In genomic region chr19:46623915-46624502, GRCh38 we compare ENCODE assay signal across 11 cellular contexts. TPM values are rescaled to one million over a fixed set of nuclear protein-coding genes. Genes with fewer than 3 reads are reported as not detected.
DNase-seq lines count a peak whose midpoint lies in the region; ATAC-seq and TF ChIP-seq lines count a peak whose summit lies in the region.
"Had no signal": no experiment of that assay in that cellular context is flagged by ENCODE, and none has a peak within 500 bp of the region (broad histone marks: within the 10 kb centered on the region; RNA-seq: fewer than 3 reads in every experiment).

No MANE protein-coding gene starts in this region.

- no peak overlapping the region for H3K9ac ChIP-seq in subcutaneous abdominal adipose tissue (ENCODE audit: low read length in 5 of 5)

- peak overlapping the region; percentile 73 for H3K4me3 Mint-ChIP-seq in activated CD4-positive, alpha-beta T cell treated with anti-CD3 and anti-CD28 coated beads, Interleukin-2, amount 10 ng/mL, durations not matched to agents 7 days and 5 days
- peak overlapping the region; percentile 76 for H3K4me3 Mint-ChIP-seq in activated CD4-positive, alpha-beta memory T cell treated with anti-CD3 and anti-CD28 coated beads for 36 hours

- H3K9me3 ChIP-seq in hepatocyte (ENCODE audit: low read depth) (no peaks in the 10 kb centered on the region), subcutaneous abdominal adipose tissue (ENCODE audit: control insufficient read depth in 5 of 5, low read length in 5 of 5) (no peaks in the 10 kb centered on the region)

- H3K36me3 Mint-ChIP-seq in activated CD4-positive, alpha-beta T cell treated with anti-CD3 and anti-CD28 coated beads, Interleukin-2, amount 10 ng/mL, durations not matched to agents 7 days and 5 days (ENCODE audit: low read depth) = peaks cover 6% of the 10 kb centered on the region
- H3K36me3 Mint-ChIP-seq in activated CD4-positive, alpha-beta memory T cell treated with anti-CD3 and anti-CD28 coated beads for 36 hours = peaks cover 12% of the 10 kb centered on the region

- H2AFZ ChIP-seq in hepatocyte = no peak overlapping the region

- peaks cover 20% of the 10 kb centered on the region for H3K4me1 ChIP-seq in hepatocyte (ENCODE audit: insufficient read depth)
- peaks cover 5 to 68% (median 53%) of the 10 kb centered on the region in 5 donors for H3K4me1 ChIP-seq in subcutaneous abdominal adipose tissue (ENCODE audit: control insufficient read depth in 5 of 5, insufficient read depth in 5 of 5, low read length in 5 of 5)

- H3K9me3 Mint-ChIP-seq in activated CD4-positive, alpha-beta T cell treated with anti-CD3 and anti-CD28 coated beads, Interleukin-2, amount 10 ng/mL, durations not matched to agents 7 days and 5 days = no peaks in the 10 kb centered on the region
- H3K9me3 Mint-ChIP-seq in activated CD4-positive, alpha-beta memory T cell treated with anti-CD3 and anti-CD28 coated beads for 36 hours = no peaks in the 10 kb centered on the region

- peak overlapping the region; percentile 86 for H3K27ac Mint-ChIP-seq in activated CD4-positive, alpha-beta T cell treated with anti-CD3 and anti-CD28 coated beads, Interleukin-2, amount 10 ng/mL, durations not matched to agents 7 days and 5 days
- peak overlapping the region; percentile 81 for H3K27ac Mint-ChIP-seq in activated CD4-positive, alpha-beta memory T cell treated with anti-CD3 and anti-CD28 coated beads for 36 hours

- no peaks in the 10 kb centered on the region for H3K9me2 ChIP-seq in hepatocyte (replicated peaks; ENCODE audit: insufficient read depth)

- no peak for DNase-seq in activated CD4-positive, alpha-beta T cell treated with anti-CD3 and anti-CD28 coated beads, Interleukin-2, amount 10 ng/mL, durations not matched to agents 7 days and 5 days
- DNase-seq in activated CD4-positive, alpha-beta T cell treated with anti-CD3 and anti-CD28 coated beads for 4 hours = no peak
- no peak for DNase-seq in activated CD4-positive, alpha-beta memory T cell treated with anti-CD3 and anti-CD28 coated beads for 36 hours
- no peak for DNase-seq in hepatocyte (ENCODE audit: low spot score)
- no peak for DNase-seq in DMS79 treated with DMSO at 0.1 percent for 48 hours (lab: John Stamatoyannopoulos, UW)
- DNase-seq in NCI-H187 (lab: John Stamatoyannopoulos, UW) = no peak

- no peaks in the 10 kb centered on the region for H3K79me2 ChIP-seq in hepatocyte

- ATAC-seq in HG03378 (IDR thresholded peaks at IDR 0.05; ENCODE audit: unreplicated experiment) = no peak
- ATAC-seq: Panc1 had no signal

- no peak for TF ChIP-seq CTCF in hepatocyte (IDR thresholded peaks at IDR 0.05; ENCODE audit: poor library complexity)

- no peaks in the 10 kb centered on the region for H3K27me3 Mint-ChIP-seq in activated CD4-positive, alpha-beta T cell treated with anti-CD3 and anti-CD28 coated beads, Interleukin-2, amount 10 ng/mL, durations not matched to agents 7 days and 5 days
- no peaks in the 10 kb centered on the region for H3K27me3 Mint-ChIP-seq in activated CD4-positive, alpha-beta memory T cell treated with anti-CD3 and anti-CD28 coated beads for 36 hours

- no peaks in the 10 kb centered on the region for H4K20me1 ChIP-seq in hepatocyte (ENCODE audit: insufficient read depth, poor library complexity, severe bottlenecking)

- intact Hi-C loops in activated CD4-positive, alpha-beta memory T cell treated with anti-CD3 and anti-CD28 coated beads for 36 hours (cut with micrococcal nuclease) = no loop called here

- peaks cover 66% of the 10 kb centered on the region for H3K4me1 Mint-ChIP-seq in activated CD4-positive, alpha-beta T cell treated with anti-CD3 and anti-CD28 coated beads, Interleukin-2, amount 10 ng/mL, durations not matched to agents 7 days and 5 days
- peaks cover 47% of the 10 kb centered on the region for H3K4me1 Mint-ChIP-seq in activated CD4-positive, alpha-beta memory T cell treated with anti-CD3 and anti-CD28 coated beads for 36 hours (ENCODE audit: low read depth)

- no peaks in the 10 kb centered on the region for H3K27me3 ChIP-seq in hepatocyte
- peaks cover 0 to 9% (median 0%) of the 10 kb centered on the region in 5 donors for H3K27me3 ChIP-seq in subcutaneous abdominal adipose tissue (ENCODE audit: control insufficient read depth in 5 of 5, insufficient read depth in 4 of 5, low read length in 5 of 5)

- peak overlapping the region; percentile 61 for H3K4me2 ChIP-seq in hepatocyte

- H3K27ac ChIP-seq in hepatocyte = peak overlapping the region; percentile 75
- no peak overlapping the region for H3K27ac ChIP-seq in subcutaneous abdominal adipose tissue (ENCODE audit: low read depth, low read length)

- H3K36me3 ChIP-seq in hepatocyte (replicated peaks; ENCODE audit: insufficient read depth, low read depth) = no peaks in the 10 kb centered on the region
- no peaks in the 10 kb centered on the region for H3K36me3 ChIP-seq in subcutaneous abdominal adipose tissue (ENCODE audit: control insufficient read depth in 5 of 5, insufficient read depth in 5 of 5, low read length in 5 of 5)

- WGBS in hepatocyte (ENCODE audit: low lambda C conversion rate, missing lambda C conversion rate) = 96% methylated on average over 24 of the region's 35 CpGs

- POLR2A ChIA-PET in activated CD4-positive, alpha-beta T cell treated with anti-CD3 and anti-CD28 coated beads, Interleukin-2, amount 10 ng/mL, durations not matched to agents 7 days and 5 days (lab: Charles Lee) = interaction anchor here (0.7 kb wide), 1 partner anchor 15 kb away, joined by 3 read pairs; no protein-coding TSS in a partner anchor
- POLR2A ChIA-PET in activated CD4-positive, alpha-beta memory T cell treated with anti-CD3 and anti-CD28 coated beads for 36 hours (lab: Charles Lee) = interaction anchor here (1.0 to 1.1 kb wide), 3 partner anchors 7 to 21 kb away, joined by 3 to 4 read pairs (median 3); no protein-coding TSS in a partner anchor

- CTCF ChIA-PET in activated CD4-positive, alpha-beta T cell treated with anti-CD3 and anti-CD28 coated beads, Interleukin-2, amount 10 ng/mL, durations not matched to agents 7 days and 5 days (lab: Charles Lee) = interaction anchor here (1.1 to 2.4 kb wide), 3 partner anchors 9 to 38 kb away, joined by 3 to 17 read pairs (median 4); partner anchors contain the start of gene DACT3
- CTCF ChIA-PET in activated CD4-positive, alpha-beta memory T cell treated with anti-CD3 and anti-CD28 coated beads for 36 hours (lab: Charles Lee) = interaction anchor here (5.0 kb wide), 1 partner anchor 11 kb away, joined by 28 read pairs; no protein-coding TSS in a partner anchor

- H3K4me3 ChIP-seq in hepatocyte (no peak overlapping the region), subcutaneous abdominal adipose tissue (ENCODE audit: low read depth in 1 of 5, low read length in 5 of 5) (peak overlapping the region in 3 of 5 donors; percentile 30 to 63 (median 54))

RNA-seq across cellular contexts. Expression of gene PTGIR, which starts 0.9 kb away (rescaled TPM):
- 10 to 100 TPM; 14.0 to 14.7 TPM for total RNA-seq in activated CD4-positive, alpha-beta T cell treated with anti-CD3 and anti-CD28 coated beads, Interleukin-2, amount 10 ng/mL, durations not matched to agents 7 days and 5 days
- total RNA-seq in activated CD4-positive, alpha-beta memory T cell treated with anti-CD3 and anti-CD28 coated beads for 36 hours = 10 to 100 TPM; 22.6 to 24.6 TPM
- total RNA-seq in hepatocyte = 3.2 and 5.2 TPM in 2 replicates
- polyA plus RNA-seq in hepatocyte = 3.4 and 4.8 TPM in 2 replicates
- total RNA-seq: kidney epithelial cell had no signal

RNA-seq across cellular contexts. Expression of gene GNG8, which starts 12.0 kb away (rescaled TPM):
- not detected for total RNA-seq in activated CD4-positive, alpha-beta T cell treated with anti-CD3 and anti-CD28 coated beads, Interleukin-2, amount 10 ng/mL, durations not matched to agents 7 days and 5 days
- 1 to 10 TPM; 9.5 TPM for total RNA-seq in activated CD4-positive, alpha-beta memory T cell treated with anti-CD3 and anti-CD28 coated beads for 36 hours
- not detected in 2 replicates for total RNA-seq in hepatocyte
- polyA plus RNA-seq in hepatocyte = 2.4 and 4.6 TPM in 2 replicates
- total RNA-seq: kidney epithelial cell, posterior vena cava had no signal

RNA-seq across cellular contexts. Expression of gene CALM3, which starts 22.9 kb away (rescaled TPM):
- total RNA-seq in activated CD4-positive, alpha-beta T cell treated with anti-CD3 and anti-CD28 coated beads, Interleukin-2, amount 10 ng/mL, durations not matched to agents 7 days and 5 days = 100 to 1,000 TPM; 700 to 784 TPM
- total RNA-seq in activated CD4-positive, alpha-beta memory T cell treated with anti-CD3 and anti-CD28 coated beads for 36 hours = 100 to 1,000 TPM; 410 to 425 TPM
- total RNA-seq in hepatocyte = 185 and 246 TPM in 2 replicates
- polyA plus RNA-seq in hepatocyte = 220 and 237 TPM in 2 replicates

RNA-seq across cellular contexts. Expression of gene DACT3, which starts 37.0 kb away (rescaled TPM):
- under 1 TPM; 0.31 to 0.42 TPM for total RNA-seq in activated CD4-positive, alpha-beta T cell treated with anti-CD3 and anti-CD28 coated beads, Interleukin-2, amount 10 ng/mL, durations not matched to agents 7 days and 5 days
- total RNA-seq in activated CD4-positive, alpha-beta memory T cell treated with anti-CD3 and anti-CD28 coated beads for 36 hours = 1 to 10 TPM; 2.8 to 3.0 TPM
- 12.7 and 18.4 TPM in 2 replicates for total RNA-seq in hepatocyte
- polyA plus RNA-seq in hepatocyte = 17.4 and 18.4 TPM in 2 replicates

Comparison
In these comparisons a context has a peak if more than half of its experiments do, and no peak if none do; other contexts are left out.
1. RNA of gene GNG8, which starts 12.0 kb away (total RNA-seq): 9.5 TPM in activated CD4-positive, alpha-beta memory T cell treated with anti-CD3 and anti-CD28 coated beads for 36 hours; not detected in activated CD4-positive, alpha-beta T cell treated with anti-CD3 and anti-CD28 coated beads, Interleukin-2, amount 10 ng/mL, durations not matched to agents 7 days and 5 days and not detected in hepatocyte; every median in the first group is over 4 times any median in the second.